In genomic region chr1:16145030-16145987, GRCh38 we compare ENCODE assay signal across 9 cellular contexts. TPM values are rescaled to one million over a fixed set of nuclear protein-coding genes. Genes with fewer than 3 reads are reported as not detected.
DNase-seq lines count a peak whose midpoint lies in the region; ATAC-seq and TF ChIP-seq lines count a peak whose summit lies in the region.
"Had no signal": no experiment of that assay in that cellular context is flagged by ENCODE, and none has a peak within 500 bp of the region (broad histone marks: within the 10 kb centered on the region; RNA-seq: fewer than 3 reads in every experiment).

No MANE protein-coding gene starts in this region.

- ATAC-seq in HG03196 (IDR thresholded peaks at IDR 0.05; ENCODE audit: unreplicated experiment) (no peak), GM21576 (IDR thresholded peaks at IDR 0.05; ENCODE audit: unreplicated experiment) (no peak)

- POLR2A ChIA-PET in CD8-positive, alpha-beta memory T cell (lab: Charles Lee) = no interaction called here
- POLR2A ChIA-PET in activated CD4-positive, alpha-beta memory T cell treated with anti-CD3 and anti-CD28 coated beads for 36 hours (lab: Charles Lee) = no interaction called here

- no peaks in the 10 kb centered on the region for H3K9me3 Mint-ChIP-seq in CD8-positive, alpha-beta memory T cell
- no peaks in the 10 kb centered on the region for H3K9me3 Mint-ChIP-seq in activated CD4-positive, alpha-beta memory T cell treated with anti-CD3 and anti-CD28 coated beads for 36 hours
- H3K9me3 Mint-ChIP-seq: dendritic cell treated with granulocyte-macrophage colony-stimulating factor and Interleukin-4, amounts not matched to agents 40 ng/mL and 50 ng/mL, for 4 days had no signal

- H3K27ac ChIP-seq in CD8-positive, alpha-beta memory T cell (ENCODE audit: low read depth, low read length) = peak overlapping the region; percentile 43

- peaks cover 0 to 11% (median 2%) of the 10 kb centered on the region in 3 donors for H3K4me1 Mint-ChIP-seq in CD8-positive, alpha-beta memory T cell
- H3K4me1 Mint-ChIP-seq in activated CD4-positive, alpha-beta memory T cell treated with anti-CD3 and anti-CD28 coated beads for 36 hours (ENCODE audit: low read depth) = peaks cover 6% of the 10 kb centered on the region

- H3K4me1 ChIP-seq in CD8-positive, alpha-beta memory T cell (ENCODE audit: insufficient read depth, low read length) = peaks cover 17% of the 10 kb centered on the region

- CTCF ChIA-PET in CD8-positive, alpha-beta memory T cell (lab: Charles Lee) = interaction anchor here (1.3 kb wide), 1 partner anchor 11 kb away, joined by 3 read pairs; no protein-coding TSS in a partner anchor
- CTCF ChIA-PET in activated CD4-positive, alpha-beta memory T cell treated with anti-CD3 and anti-CD28 coated beads for 36 hours (lab: Charles Lee) = no interaction called here

- intact Hi-C loops in activated CD4-positive, alpha-beta memory T cell treated with anti-CD3 and anti-CD28 coated beads for 36 hours (cut with micrococcal nuclease) = no loop called here

- peaks cover 2 to 14% of the 10 kb centered on the region in 2 donors for H3K27me3 Mint-ChIP-seq in CD8-positive, alpha-beta memory T cell
- H3K27me3 Mint-ChIP-seq in activated CD4-positive, alpha-beta memory T cell treated with anti-CD3 and anti-CD28 coated beads for 36 hours = no peaks in the 10 kb centered on the region

- no peak overlapping the region for H3K4me3 ChIP-seq in CD8-positive, alpha-beta memory T cell (ENCODE audit: low read length)
- peak overlapping the region; percentile 43 for H3K4me3 ChIP-seq in epithelial cell of proximal tubule (ENCODE audit: low read depth, low read length)

- no peaks in the 10 kb centered on the region for H3K36me3 ChIP-seq in CD8-positive, alpha-beta memory T cell (ENCODE audit: insufficient read depth, low read length)

- H3K36me3 Mint-ChIP-seq in CD8-positive, alpha-beta memory T cell = no peaks in the 10 kb centered on the region
- H3K36me3 Mint-ChIP-seq in activated CD4-positive, alpha-beta memory T cell treated with anti-CD3 and anti-CD28 coated beads for 36 hours = no peaks in the 10 kb centered on the region

- H3K27me3 ChIP-seq in CD8-positive, alpha-beta memory T cell (ENCODE audit: insufficient read depth, low read length, poor library complexity, severe bottlenecking) = no peaks in the 10 kb centered on the region

- peak overlapping the region in 1 of 8 donors; percentile 88 for H3K27ac Mint-ChIP-seq in CD8-positive, alpha-beta memory T cell
- H3K27ac Mint-ChIP-seq in activated CD4-positive, alpha-beta memory T cell treated with anti-CD3 and anti-CD28 coated beads for 36 hours = no peak overlapping the region
- H3K27ac Mint-ChIP-seq: dendritic cell treated with granulocyte-macrophage colony-stimulating factor and Interleukin-4, amounts not matched to agents 40 ng/mL and 50 ng/mL, for 4 days had no signal

- DNase-seq in CD8-positive, alpha-beta memory T cell = no peak
- DNase-seq in NCI-H460 (ENCODE audit: extremely low read depth, low read depth) = peak; percentile 71
- DNase-seq in epithelial cell of proximal tubule (ENCODE audit: low read depth) = no peak
- DNase-seq in myocyte (ENCODE audit: low read depth) = peak; percentile 92
- no peak for DNase-seq in NCI-H1930 (lab: John Stamatoyannopoulos, UW)
- no peak for DNase-seq in activated CD4-positive, alpha-beta memory T cell treated with anti-CD3 and anti-CD28 coated beads for 36 hours

- TF ChIP-seq CTCF in epithelial cell of proximal tubule (conservative IDR thresholded peaks at IDR 0.05; ENCODE audit: low read depth, low read length) = peak; percentile 1

- no peaks in the 10 kb centered on the region for H3K9me3 ChIP-seq in CD8-positive, alpha-beta memory T cell (ENCODE audit: low read length)

- H3K4me3 Mint-ChIP-seq in CD8-positive, alpha-beta memory T cell = no peak overlapping the region
- H3K4me3 Mint-ChIP-seq in activated CD4-positive, alpha-beta memory T cell treated with anti-CD3 and anti-CD28 coated beads for 36 hours = no peak overlapping the region
- H3K4me3 Mint-ChIP-seq: dendritic cell treated with granulocyte-macrophage colony-stimulating factor and Interleukin-4, amounts not matched to agents 40 ng/mL and 50 ng/mL, for 4 days had no signal

RNA-seq across cellular contexts. Expression of gene EPHA2, which starts 10.6 kb away (rescaled TPM):
- total RNA-seq in CD8-positive, alpha-beta memory T cell = not detected
- not detected for polyA plus RNA-seq in CD8-positive, alpha-beta memory T cell
- total RNA-seq in NCI-H460 (2014; rRNA removed; shearing (Covaris generic)) = 52.3 and 53.9 TPM in 2 replicates
- polyA plus RNA-seq in NCI-H460 (2014; cell fraction: nucleus; rRNA removed) = 55.5 and 79.7 TPM in 2 replicates
- 112 and 131 TPM in 2 replicates for total RNA-seq in epithelial cell of proximal tubule
- total RNA-seq in myocyte = 18.1 and 25.2 TPM in 2 replicates
- 32.6 TPM for polyA plus RNA-seq in myocyte (2012)
- total RNA-seq in activated CD4-positive, alpha-beta memory T cell treated with anti-CD3 and anti-CD28 coated beads for 36 hours = under 1 TPM; 0.22 to 0.33 TPM

Comparison
In these comparisons a context has a peak if more than half of its experiments do, and no peak if none do; other contexts are left out.
1. DNase-seq: peak in NCI-H460 (single experiment) and myocyte (single experiment); none in CD8-positive, alpha-beta memory T cell (0 of 5), epithelial cell of proximal tubule (single experiment), NCI-H1930 (0 of 2) and activated CD4-positive, alpha-beta memory T cell treated with anti-CD3 and anti-CD28 coated beads for 36 hours (single experiment).
2. RNA of gene EPHA2, which starts 10.6 kb away (total RNA-seq): 112 to 131 TPM in epithelial cell of proximal tubule, 52.3 to 53.9 TPM in NCI-H460 and 18.1 to 25.2 TPM in myocyte; 0.22 to 0.33 TPM in activated CD4-positive, alpha-beta memory T cell treated with anti-CD3 and anti-CD28 coated beads for 36 hours and not detected in CD8-positive, alpha-beta memory T cell; every median in the first group is over 10 times any median in the second.